Comparison of ENCODE assay signal across 23 cellular contexts in the genomic region with DNA sequence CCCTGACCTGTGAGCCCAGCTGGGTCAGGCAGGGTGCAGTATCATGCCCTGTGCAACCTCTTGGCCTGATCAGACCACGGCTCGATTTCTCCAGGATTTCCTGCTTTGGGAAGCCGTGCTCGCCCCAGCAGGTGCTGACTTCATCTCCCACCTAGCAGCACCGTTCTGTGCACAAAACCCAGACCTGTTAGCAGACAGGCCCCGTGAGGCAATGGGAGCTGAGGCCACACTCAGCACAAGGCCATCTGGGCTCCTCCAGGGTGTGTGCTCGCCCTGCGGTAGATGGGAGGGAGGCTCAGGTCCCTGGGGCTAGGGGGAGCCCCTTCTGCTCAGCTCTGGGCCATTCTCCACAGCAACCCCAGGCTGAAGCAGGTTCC. TPM values are rescaled to one million over a fixed set of nuclear protein-coding genes. Genes with fewer than 3 reads are reported as not detected.
DNase-seq lines count a peak whose midpoint lies in the region; ATAC-seq, FAIRE-seq and TF ChIP-seq lines count a peak whose summit lies in the region.
"Had no signal": no experiment of that assay in that cellular context is flagged by ENCODE, and none has a peak within 500 bp of the region (broad histone marks: within the 10 kb centered on the region; RNA-seq: fewer than 3 reads in every experiment).

No MANE protein-coding gene starts in this region.

- CTCF ChIA-PET in mammary epithelial cell (lab: Charles Lee; ENCODE audit: low non-redundant PET) (no interaction called here), HepG2 (lab: Yijun Ruan, JAX; ENCODE audit: low intra/inter-chr PET ratio, low total read pairs) (no interaction called here)
- CTCF ChIA-PET in activated CD4-positive, alpha-beta T cell treated with anti-CD3 and anti-CD28 coated beads for 36 hours (lab: Charles Lee), result no interaction called here

- H3K27ac ChIP-seq in breast epithelium (peak overlapping the region; percentile 76 to 85), mammary epithelial cell (ENCODE audit: insufficient read depth, low read depth, low read length) (no peak overlapping the region), VCaP (peak overlapping the region; percentile 100), HepG2 (ENCODE audit: extremely low read length, insufficient read depth, low read length) (no peak overlapping the region), aorta (ENCODE audit: low read depth in 1 of 2, low read length in 2 of 2) (no peak overlapping the region)
- H3K27ac ChIP-seq: heart left ventricle, parathyroid adenoma had no signal

- H3K4me3 ChIP-seq in breast epithelium, result no peak overlapping the region
- no peak overlapping the region for H3K4me3 ChIP-seq in mammary epithelial cell (replicated peaks in 1 of 3; ENCODE audit: insufficient read depth in 1 of 3, low read depth in 2 of 3, low read length in 3 of 3)
- H3K4me3 ChIP-seq in HepG2 (replicated peaks in 1 of 3; ENCODE audit: insufficient read depth in 1 of 3, low read depth in 2 of 3, low read length in 3 of 3), result no peak overlapping the region
- no peak overlapping the region for H3K4me3 ChIP-seq in aorta (ENCODE audit: low read length in 2 of 2)
- H3K4me3 ChIP-seq: heart left ventricle, upper lobe of left lung had no signal

- H3K36me3 ChIP-seq in breast epithelium (no peaks in the 10 kb centered on the region), mammary epithelial cell (ENCODE audit: insufficient read depth, low read length) (no peaks in the 10 kb centered on the region), HepG2 (replicated peaks in 1 of 2; ENCODE audit: control insufficient read depth in 1 of 2, insufficient read depth in 2 of 2, low read length in 2 of 2) (peaks cover 17 to 33% of the 10 kb centered on the region in 2 experiments; a peak in 3 of 5 replicates), aorta (ENCODE audit: control insufficient read depth in 1 of 2, insufficient read depth in 2 of 2, low read length in 1 of 2) (peaks cover 0 to 4% of the 10 kb centered on the region in 2 donors)

- no peak for FAIRE-seq in HepG2 (lab: Jason Lieb, UNC)
- FAIRE-seq: colon, small intestine had no signal

- H3K9ac ChIP-seq in mammary epithelial cell (ENCODE audit: insufficient read depth, low read length) (no peak overlapping the region), HepG2 (ENCODE audit: insufficient read depth, low read depth, low read length) (no peak overlapping the region)
- H3K9ac ChIP-seq: parathyroid adenoma had no signal

- H3K27ac Mint-ChIP-seq in activated CD4-positive, alpha-beta T cell treated with anti-CD3 and anti-CD28 coated beads for 36 hours, result no peak overlapping the region
- H3K27ac Mint-ChIP-seq: activated naive CD4-positive, alpha-beta T cell treated with anti-CD3 and anti-CD28 coated beads, Interleukin-2, amount 10 ng/mL, durations not matched to agents 7 days and 5 days had no signal

- peaks cover 2% of the 10 kb centered on the region for H3K4me1 Mint-ChIP-seq in activated CD4-positive, alpha-beta T cell treated with anti-CD3 and anti-CD28 coated beads for 36 hours

- no peak for TF ChIP-seq CTCF in breast epithelium (IDR thresholded peaks at IDR 0.05)
- no peak for TF ChIP-seq CTCF in mammary epithelial cell (conservative IDR thresholded peaks at IDR 0.05 in 1 of 2, IDR thresholded peaks at IDR 0.05 in 1 of 2; ENCODE audit: extremely low read depth in 1 of 2, insufficient read depth in 1 of 2, low read depth in 1 of 2, low read length in 2 of 2)
- no peak for TF ChIP-seq CTCF in VCaP (conservative IDR thresholded peaks at IDR 0.05)
- TF ChIP-seq CTCF in HepG2 (CRISPR knock-in tag; IDR thresholded peaks at IDR 0.05), result no peak

- TF ChIP-seq RAD21 in HepG2 (CRISPR knock-in tag; IDR thresholded peaks at IDR 0.05), result no peak

- TF ChIP-seq EP300 in HepG2 (IDR thresholded peaks at IDR 0.05; ENCODE audit: low read depth in 2 of 2, low read length in 2 of 2) (no peak), HepG2 (CRISPR knock-in tag; IDR thresholded peaks at IDR 0.05; ENCODE audit: borderline replicate concordance) (no peak)

- TF ChIP-seq POLR2A in breast epithelium (IDR thresholded peaks at IDR 0.05) (no peak), HepG2 (IDR thresholded peaks at IDR 0.05; ENCODE audit: insufficient read depth in 1 of 2, low read depth in 2 of 2, low read length in 2 of 2) (no peak; a peak in 1 of 4 replicates)

- peaks cover 10% of the 10 kb centered on the region for H3K36me3 Mint-ChIP-seq in activated CD4-positive, alpha-beta T cell treated with anti-CD3 and anti-CD28 coated beads for 36 hours (ENCODE audit: low read depth)
- H3K36me3 Mint-ChIP-seq: CD4-positive, CD25-positive, alpha-beta regulatory T cell had no signal

- no peaks in the 10 kb centered on the region for H3K9me3 ChIP-seq in breast epithelium
- no peaks in the 10 kb centered on the region for H3K9me3 ChIP-seq in mammary epithelial cell (replicated peaks; ENCODE audit: insufficient read depth, low read length)
- H3K9me3 ChIP-seq in HepG2 (ENCODE audit: low read length), result no peaks in the 10 kb centered on the region
- no peaks in the 10 kb centered on the region for H3K9me3 ChIP-seq in aorta (ENCODE audit: control insufficient read depth, low read length)
- H3K9me3 ChIP-seq: upper lobe of left lung had no signal

- H3K4me2 ChIP-seq in mammary epithelial cell (ENCODE audit: insufficient read depth, low read depth, low read length), result no peak overlapping the region
- H3K4me2 ChIP-seq in HepG2 (ENCODE audit: low read depth, low read length), result no peak overlapping the region

- H2AFZ ChIP-seq in mammary epithelial cell (ENCODE audit: low read depth, low read length) (no peak overlapping the region), HepG2 (ENCODE audit: low read length) (no peak overlapping the region)
- H2AFZ ChIP-seq: parathyroid adenoma had no signal

- no peak overlapping the region for H3K4me3 Mint-ChIP-seq in activated CD4-positive, alpha-beta T cell treated with anti-CD3 and anti-CD28 coated beads for 36 hours
- H3K4me3 Mint-ChIP-seq: activated naive CD4-positive, alpha-beta T cell treated with anti-CD3 and anti-CD28 coated beads, Interleukin-2, amount 10 ng/mL, durations not matched to agents 7 days and 5 days; CD4-positive, CD25-positive, alpha-beta regulatory T cell had no signal

- no peak for ATAC-seq in HepG2
- ATAC-seq in aorta (ENCODE audit: low FRiP score), result no peak
- ATAC-seq in activated CD4-positive, alpha-beta T cell treated with anti-CD3 and anti-CD28 coated beads for 36 hours, result no peak

- H4K20me1 ChIP-seq in mammary epithelial cell (ENCODE audit: insufficient read depth, low read length), result peaks cover 4% of the 10 kb centered on the region
- no peaks in the 10 kb centered on the region for H4K20me1 ChIP-seq in HepG2 (ENCODE audit: insufficient read depth, low read length)

- H3K4me1 ChIP-seq in breast epithelium (peaks cover 0 to 20% of the 10 kb centered on the region in 2 donors), mammary epithelial cell (ENCODE audit: insufficient read depth, low read length) (no peaks in the 10 kb centered on the region), HepG2 (ENCODE audit: insufficient read depth, low read length) (peaks cover 17% of the 10 kb centered on the region), aorta (ENCODE audit: control insufficient read depth in 1 of 2, insufficient read depth in 2 of 2, low read length in 2 of 2) (no peaks in the 10 kb centered on the region)
- H3K4me1 ChIP-seq: heart left ventricle, parathyroid adenoma had no signal

- WGBS in mammary epithelial cell (ENCODE audit: low coverage, missing lambda C conversion rate), result 96% methylated on average over 7 of the region's 8 CpGs
- 90% methylated on average over 6 of the region's 8 CpGs for WGBS in HepG2 (ENCODE audit: low lambda C conversion rate)
- WGBS in aorta, 2 donors, result 89 to 94% methylated on average over 8 of the region's 8 CpGs

- intact Hi-C loops in breast epithelium (cut with DNase I; ENCODE audit: low total_unique reads), result no loop called here
- intact Hi-C loops in mammary epithelial cell (cut with micrococcal nuclease), result no loop called here
- intact Hi-C loops in HepG2 (cut with micrococcal nuclease; ENCODE audit: unreplicated experiment), result no loop called here
- intact Hi-C loops in aorta (cut with DNase I), result no loop called here
- intact Hi-C loops in activated CD4-positive, alpha-beta T cell treated with anti-CD3 and anti-CD28 coated beads for 36 hours (cut with DNase I, micrococcal nuclease), result no loop called here

- no peaks in the 10 kb centered on the region for H3K27me3 ChIP-seq in breast epithelium
- no peaks in the 10 kb centered on the region for H3K27me3 ChIP-seq in mammary epithelial cell (ENCODE audit: insufficient read depth, low read length)
- H3K27me3 ChIP-seq in HepG2 (ENCODE audit: control insufficient read depth in 1 of 2, insufficient read depth in 2 of 2, low read length in 2 of 2), result no peaks in the 10 kb centered on the region
- H3K27me3 ChIP-seq in aorta (ENCODE audit: control insufficient read depth in 1 of 2, insufficient read depth in 2 of 2, low read length in 1 of 2), result no peaks in the 10 kb centered on the region
- H3K27me3 ChIP-seq: heart left ventricle, upper lobe of left lung had no signal

- DNase-seq in breast epithelium (ENCODE audit: low spot score in 2 of 2), result no peak
- no peak for DNase-seq in mammary epithelial cell
- no peak for DNase-seq in HepG2 (ENCODE audit: low spot score)
- peak; percentile 26 to 67 for DNase-seq in aorta
- no peak for DNase-seq in NCI-H1930 (lab: John Stamatoyannopoulos, UW)
- DNase-seq in NOMO-1 treated with dmso at 0.1 percent for 144 hours (lab: John Stamatoyannopoulos, UW; ENCODE audit: unreplicated experiment), result no peak
- no peak for DNase-seq in activated CD4-positive, alpha-beta T cell treated with anti-CD3 and anti-CD28 coated beads for 36 hours
- DNase-seq: activated CD4-positive, alpha-beta T cell treated with anti-CD3 and anti-CD28 coated beads, Interleukin-2, amount 50 U/mL, for 4 hours; activated naive CD4-positive, alpha-beta T cell treated with anti-CD3 and anti-CD28 coated beads, Interleukin-2, amount 10 ng/mL, durations not matched to agents 7 days and 5 days; activated T-cell treated with anti-CD3 and anti-CD28 coated beads, Interleukin-2, amount 50 U/mL, for 1 hour; CD4-positive, CD25-positive, alpha-beta regulatory T cell; DMS79 treated with DMSO at 0.1 percent for 48 hours; HCEC 1CT; MV-4-11; NCI-H187; NCI-H226; small intestine; stimulated activated CD4-positive, alpha-beta T cell treated with anti-CD3 and anti-CD28 coated beads, Interleukin-2, amount 100 ng/mL, for 48 hours had no signal

- no peaks in the 10 kb centered on the region for H3K9me3 Mint-ChIP-seq in activated CD4-positive, alpha-beta T cell treated with anti-CD3 and anti-CD28 coated beads for 36 hours (ENCODE audit: low read depth)
- H3K9me3 Mint-ChIP-seq: activated naive CD4-positive, alpha-beta T cell treated with anti-CD3 and anti-CD28 coated beads, Interleukin-2, amount 10 ng/mL, durations not matched to agents 7 days and 5 days had no signal

- H3K79me2 ChIP-seq in mammary epithelial cell (ENCODE audit: insufficient read depth, low read length), result no peaks in the 10 kb centered on the region
- H3K79me2 ChIP-seq in HepG2 (ENCODE audit: insufficient read depth, low read length), result no peaks in the 10 kb centered on the region
- H3K79me2 ChIP-seq: parathyroid adenoma had no signal

- in situ Hi-C loops in mammary epithelial cell (cut with MboI; ENCODE audit: low sequenced_read_pairs in 2 of 2), result no loop called here
- in situ Hi-C loops in HepG2 (cut with HindIII; ENCODE audit: extremely low pct_ligation_motif_present, low pct_unique_long_range_greater_than_20kb), result no loop called here

- BruUV-seq in mammary epithelial cell (replicated peaks; lab: Mats Ljungman, UMichigan) (no TSS peak), HepG2 (replicated peaks; lab: Mats Ljungman, UMichigan) (no TSS peak)

- H3K27me3 Mint-ChIP-seq in activated CD4-positive, alpha-beta T cell treated with anti-CD3 and anti-CD28 coated beads for 36 hours, result no peaks in the 10 kb centered on the region
- H3K27me3 Mint-ChIP-seq: activated naive CD4-positive, alpha-beta T cell treated with anti-CD3 and anti-CD28 coated beads, Interleukin-2, amount 10 ng/mL, durations not matched to agents 7 days and 5 days; CD4-positive, CD25-positive, alpha-beta regulatory T cell had no signal

- POLR2A ChIA-PET in HepG2 (lab: Yijun Ruan, JAX), result interaction anchor here (1.6 kb wide), 1 partner anchor 13 kb away, joined by 8 read pairs; no protein-coding TSS in a partner anchor
- POLR2A ChIA-PET in activated CD4-positive, alpha-beta T cell treated with anti-CD3 and anti-CD28 coated beads for 36 hours (lab: Charles Lee), result no interaction called here

- dilution Hi-C loops in mammary epithelial cell (cut with HindIII; ENCODE audit: low sequenced_read_pairs), result no loop called here

RNA-seq across cellular contexts. Expression of a gene that starts 29.6 kb away (rescaled TPM):
- total RNA-seq in breast epithelium (1 to 10 TPM; 5.6 to 6.7 (median 6.6) TPM), mammary epithelial cell (10 to 100 TPM in 1 of 2 donors, 1 to 10 TPM in 1; 3.7 to 15.6 TPM), HepG2 (2016; rRNA removed; fragmentation: Illumina TruSeq; extraction: Trizol) (12.6 and 21.8 TPM in 2 replicates), aorta (1 to 10 TPM; 6.2 to 8.4 TPM)
- polyA plus RNA-seq in mammary epithelial cell (10.7 TPM), HepG2 (2011; rRNA removed) (23.0 and 31.0 TPM in 2 replicates), aorta (10 to 100 TPM in 1 of 2 donors, 1 to 10 TPM in 1; 4.5 to 32.5 TPM)
- 8.7 TPM for polyA minus RNA-seq in mammary epithelial cell
- total RNA-seq in HepG2 (2016; cell fraction: cytosol; rRNA removed; fragmentation: Illumina TruSeq; extraction: Trizol; ENCODE audit: low read depth), result 4.8 and 5.6 TPM in 2 replicates
- total RNA-seq in HepG2 (2016; cell fraction: insoluble cytoplasmic fraction; rRNA removed; fragmentation: Illumina TruSeq; extraction: Trizol), result 11.0 and 23.6 TPM in 2 replicates
- 10.8 TPM in 2 replicates for total RNA-seq in HepG2 (2016; cell fraction: membrane; rRNA removed; fragmentation: Illumina TruSeq; extraction: Trizol)
- 21.2 and 27.4 TPM in 2 replicates for total RNA-seq in HepG2 (2016; cell fraction: nucleus; rRNA removed; fragmentation: Illumina TruSeq; extraction: Trizol)
- 14.5 and 24.7 TPM in 2 replicates for polyA plus RNA-seq in HepG2 (2011; cell fraction: cytosol; rRNA removed)
- polyA plus RNA-seq in HepG2 (2011; cell fraction: nucleus; rRNA removed), result 49.0 and 62.1 TPM in 2 replicates
- polyA plus RNA-seq in HepG2 (2012), result 18.0 and 36.8 TPM in 2 replicates
- 3.7 and 4.0 TPM in 2 replicates for polyA plus RNA-seq in HepG2 (2016; cell fraction: cytosol; fragmentation: Illumina TruSeq; extraction: Trizol; ENCODE audit: low read depth)
- 11.1 and 13.0 TPM in 2 replicates for polyA plus RNA-seq in HepG2 (2016; cell fraction: insoluble cytoplasmic fraction; fragmentation: Illumina TruSeq; extraction: Trizol; ENCODE audit: low read depth)
- polyA plus RNA-seq in HepG2 (2016; cell fraction: membrane; fragmentation: Illumina TruSeq; extraction: Trizol; ENCODE audit: low read depth), result 6.4 and 7.2 TPM in 2 replicates
- polyA plus RNA-seq in HepG2 (2016; cell fraction: nucleus; fragmentation: Illumina TruSeq; extraction: Trizol; ENCODE audit: insufficient read depth, low read depth), result 44.5 and 46.0 TPM in 2 replicates
- 42.0 and 128 TPM in 2 replicates for polyA minus RNA-seq in HepG2 (2011; rRNA and poly(A)+ RNA removed; ENCODE audit: low replicate concordance)
- 32.2 and 34.4 TPM in 2 replicates for polyA minus RNA-seq in HepG2 (2011; cell fraction: cytosol; rRNA and poly(A)+ RNA removed)
- polyA minus RNA-seq in HepG2 (2011; cell fraction: nucleus; rRNA and poly(A)+ RNA removed), result 12.2 and 14.7 TPM in 2 replicates
- total RNA-seq in activated CD4-positive, alpha-beta T cell treated with anti-CD3 and anti-CD28 coated beads for 36 hours, result 10 to 100 TPM; 46.1 to 50.0 TPM

Comparison
In these comparisons a context has a peak if more than half of its experiments do, and no peak if none do; other contexts are left out.
1. H3K27ac ChIP-seq: peak in breast epithelium (2 of 2) and VCaP (single experiment); none in mammary epithelial cell (single experiment), HepG2 (single experiment) and aorta (0 of 2).
2. DNase-seq: peak in aorta (2 of 2); none in breast epithelium (0 of 2), mammary epithelial cell (single experiment), HepG2 (single experiment), NCI-H1930 (0 of 2), NOMO-1 treated with dmso at 0.1 percent for 144 hours (single experiment) and activated CD4-positive, alpha-beta T cell treated with anti-CD3 and anti-CD28 coated beads for 36 hours (single experiment).